Comparison of ENCODE assay signal across 20 cellular contexts in genomic region chr10:92204238-92204637, GRCh38.
DNase-seq lines count a peak whose midpoint lies in the region; ATAC-seq and TF ChIP-seq lines count a peak whose summit lies in the region.
"Had no signal": no experiment of that assay in that cellular context is flagged by ENCODE, and none has a peak within 500 bp of the region (broad histone marks: within the 10 kb centered on the region; RNA-seq: fewer than 3 reads in every experiment).

No MANE protein-coding gene starts in this region.

- no peak for TF ChIP-seq POLR2A in esophagus squamous epithelium (IDR thresholded peaks at IDR 0.05)

- ATAC-seq in left colon (peak; percentile 98), upper lobe of right lung (no peak)
- ATAC-seq: Panc1, psoas muscle had no signal

- H3K36me3 ChIP-seq in esophagus squamous epithelium (peaks cover 0 to 16% (median 0%) of the 10 kb centered on the region in 3 donors), upper lobe of right lung (no peaks in the 10 kb centered on the region), tibial artery (no peaks in the 10 kb centered on the region)
- H3K36me3 ChIP-seq: brain microvascular endothelial cell, transverse colon had no signal

- H3K4me1 ChIP-seq in esophagus squamous epithelium (peaks cover 0 to 21% (median 14%) of the 10 kb centered on the region in 3 donors), upper lobe of right lung (peaks cover 6% of the 10 kb centered on the region), tibial artery (peaks cover 0 to 18% (median 4%) of the 10 kb centered on the region in 4 donors)

- 97 to 98% methylated on average over 5 of the region's 5 CpGs for whole genome bisulfite sequencing in esophagus squamous epithelium, 2 donors

- H3K4me3 ChIP-seq in esophagus squamous epithelium = no peak overlapping the region
- H3K4me3 ChIP-seq in upper lobe of right lung = no peak overlapping the region
- no peak overlapping the region for H3K4me3 ChIP-seq in tibial artery
- H3K4me3 ChIP-seq: psoas muscle, SK-N-MC, transverse colon had no signal

- intact Hi-C loops in left colon (cut with DNase I, micrococcal nuclease) (no loop called here), esophagus squamous epithelium (cut with DNase I) (no loop called here), upper lobe of right lung (cut with DNase I) (no loop called here), tibial artery (cut with DNase I; ENCODE audit: low total_unique reads) (no loop called here)

- DNase-seq in DMS 273 (lab: John Stamatoyannopoulos, UW; ENCODE audit: unreplicated experiment) (peak; percentile 58), DMS 273 treated with DMSO at 0.1 percent for 48 hours (lab: John Stamatoyannopoulos, UW) (no peak), NCI-H1092 treated with DMSO at 0.1 percent for 48 hours (lab: John Stamatoyannopoulos, UW) (peak; percentile 68), NCI-H69 (lab: John Stamatoyannopoulos, UW) (peak; percentile 89), left colon (no peak), esophagus squamous epithelium (lab: John Stamatoyannopoulos, UW) (no peak), upper lobe of right lung (no peak), tibial artery (no peak)
- DNase-seq: activated CD4-positive, alpha-beta T cell treated with anti-CD3 and anti-CD28 coated beads, Interleukin-2, amount 50 U/mL, for 48 hours; activated effector memory CD4-positive, alpha-beta T cell treated with anti-CD3 and anti-CD28 coated beads, Interleukin-2, amount 50 U/mL, for 16 hours; brain microvascular endothelial cell; cortex of kidney; H7; KG1; psoas muscle; stimulated activated CD4-positive, alpha-beta T cell treated with anti-CD3 and anti-CD28 coated beads, Interleukin-4, amount 100 ng/mL, for 1 hour; transverse colon had no signal

- H3K9me3 ChIP-seq in esophagus squamous epithelium (no peaks in the 10 kb centered on the region), upper lobe of right lung (no peaks in the 10 kb centered on the region), tibial artery (no peaks in the 10 kb centered on the region)
- H3K9me3 ChIP-seq: psoas muscle, transverse colon had no signal

- TF ChIP-seq CTCF in esophagus squamous epithelium (IDR thresholded peaks at IDR 0.05) = no peak
- no peak for TF ChIP-seq CTCF in upper lobe of right lung (IDR thresholded peaks at IDR 0.05)
- no peak for TF ChIP-seq CTCF in tibial artery (IDR thresholded peaks at IDR 0.05)

- H3K27ac ChIP-seq in esophagus squamous epithelium = no peak overlapping the region
- no peak overlapping the region for H3K27ac ChIP-seq in upper lobe of right lung
- no peak overlapping the region for H3K27ac ChIP-seq in tibial artery
- H3K27ac ChIP-seq: 22Rv1, brain microvascular endothelial cell, psoas muscle, SK-N-MC had no signal

- H3K27me3 ChIP-seq in esophagus squamous epithelium (no peaks in the 10 kb centered on the region), upper lobe of right lung (no peaks in the 10 kb centered on the region), tibial artery (no peaks in the 10 kb centered on the region)
- H3K27me3 ChIP-seq: brain microvascular endothelial cell, transverse colon had no signal

Comparison
In these comparisons a context has a peak if more than half of its experiments do, and no peak if none do; other contexts are left out.
1. DNase-seq: peak in DMS 273 (single experiment), NCI-H1092 treated with DMSO at 0.1 percent for 48 hours (single experiment) and NCI-H69 (single experiment); none in DMS 273 treated with DMSO at 0.1 percent for 48 hours (single experiment), left colon (0 of 2), esophagus squamous epithelium (single experiment), upper lobe of right lung (single experiment) and tibial artery (0 of 2).